Comparison of ENCODE assay signal across 1 cellular context in genomic region chr3:71484452-71484851, GRCh38.
TF ChIP-seq lines count a peak whose summit lies in the region.

No MANE protein-coding gene starts in this region.

TF ChIP-seq in K562, 482 proteins besides CTCF, POLR2A, EP300 and RAD21 (continued from another document):
- TF ChIP-seq, protein P1, sequence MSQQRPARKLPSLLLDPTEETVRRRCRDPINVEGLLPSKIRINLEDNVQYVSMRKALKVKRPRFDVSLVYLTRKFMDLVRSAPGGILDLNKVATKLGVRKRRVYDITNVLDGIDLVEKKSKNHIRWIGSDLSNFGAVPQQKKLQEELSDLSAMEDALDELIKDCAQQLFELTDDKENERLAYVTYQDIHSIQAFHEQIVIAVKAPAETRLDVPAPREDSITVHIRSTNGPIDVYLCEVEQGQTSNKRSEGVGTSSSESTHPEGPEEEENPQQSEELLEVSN (IDR thresholded peaks at IDR 0.05; ENCODE audit: borderline replicate concordance in 1 of 2, extremely low read depth in 1 of 2, insufficient read depth in 1 of 2, insufficient read length in 1 of 2, low read depth in 1 of 2, low read length in 1 of 2, poor library complexity in 1 of 2, severe bottlenecking in 1 of 2), result no peak
- TF ChIP-seq TRIM24 (IDR thresholded peaks at IDR 0.05), result no peak
- no peak for TF ChIP-seq POLR3G (IDR thresholded peaks at IDR 0.05; ENCODE audit: extremely low read depth, insufficient read length, insufficient replicate concordance)
- TF ChIP-seq, protein P2, sequence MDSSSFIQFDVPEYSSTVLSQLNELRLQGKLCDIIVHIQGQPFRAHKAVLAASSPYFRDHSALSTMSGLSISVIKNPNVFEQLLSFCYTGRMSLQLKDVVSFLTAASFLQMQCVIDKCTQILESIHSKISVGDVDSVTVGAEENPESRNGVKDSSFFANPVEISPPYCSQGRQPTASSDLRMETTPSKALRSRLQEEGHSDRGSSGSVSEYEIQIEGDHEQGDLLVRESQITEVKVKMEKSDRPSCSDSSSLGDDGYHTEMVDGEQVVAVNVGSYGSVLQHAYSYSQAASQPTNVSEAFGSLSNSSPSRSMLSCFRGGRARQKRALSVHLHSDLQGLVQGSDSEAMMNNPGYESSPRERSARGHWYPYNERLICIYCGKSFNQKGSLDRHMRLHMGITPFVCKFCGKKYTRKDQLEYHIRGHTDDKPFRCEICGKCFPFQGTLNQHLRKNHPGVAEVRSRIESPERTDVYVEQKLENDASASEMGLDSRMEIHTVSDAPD (CRISPR knock-in tag; IDR thresholded peaks at IDR 0.05), result no peak
- TF ChIP-seq KDM1A (IDR thresholded peaks at IDR 0.05), result 0 out of 4 replicates have a peak, but pooled peaks of 1 of the 2 experiments have one; percentile 13
- TF ChIP-seq C11orf30 (IDR thresholded peaks at IDR 0.05; ENCODE audit: low read depth), result no peak
- TF ChIP-seq ZNF77 (CRISPR knock-in tag; IDR thresholded peaks at IDR 0.05), result no peak
- TF ChIP-seq LCOR (CRISPR knock-in tag; IDR thresholded peaks at IDR 0.05), result no peak
- TF ChIP-seq, protein P3, sequence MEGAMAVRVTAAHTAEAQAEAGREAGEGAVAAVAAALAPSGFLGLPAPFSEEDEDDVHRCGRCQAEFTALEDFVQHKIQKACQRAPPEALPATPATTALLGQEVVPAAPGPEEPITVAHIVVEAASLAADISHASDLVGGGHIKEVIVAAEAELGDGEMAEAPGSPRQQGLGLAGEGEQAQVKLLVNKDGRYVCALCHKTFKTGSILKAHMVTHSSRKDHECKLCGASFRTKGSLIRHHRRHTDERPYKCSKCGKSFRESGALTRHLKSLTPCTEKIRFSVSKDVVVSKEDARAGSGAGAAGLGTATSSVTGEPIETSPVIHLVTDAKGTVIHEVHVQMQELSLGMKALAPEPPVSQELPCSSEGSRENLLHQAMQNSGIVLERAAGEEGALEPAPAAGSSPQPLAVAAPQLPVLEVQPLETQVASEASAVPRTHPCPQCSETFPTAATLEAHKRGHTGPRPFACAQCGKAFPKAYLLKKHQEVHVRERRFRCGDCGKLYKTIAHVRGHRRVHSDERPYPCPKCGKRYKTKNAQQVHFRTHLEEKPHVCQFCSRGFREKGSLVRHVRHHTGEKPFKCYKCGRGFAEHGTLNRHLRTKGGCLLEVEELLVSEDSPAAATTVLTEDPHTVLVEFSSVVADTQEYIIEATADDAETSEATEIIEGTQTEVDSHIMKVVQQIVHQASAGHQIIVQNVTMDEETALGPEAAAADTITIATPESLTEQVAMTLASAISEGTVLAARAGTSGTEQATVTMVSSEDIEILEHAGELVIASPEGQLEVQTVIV (CRISPR knock-in tag; IDR thresholded peaks at IDR 0.05; ENCODE audit: borderline replicate concordance), result no peak
- TF ChIP-seq POLR2H (tag; IDR thresholded peaks at IDR 0.05; ENCODE audit: low read depth), result no peak
- no peak for TF ChIP-seq ILF3 (IDR thresholded peaks at IDR 0.05; ENCODE audit: borderline replicate concordance)
- TF ChIP-seq XRCC4 (IDR thresholded peaks at IDR 0.05; ENCODE audit: extremely low read depth, insufficient read depth, insufficient read length), result no peak
- TF ChIP-seq ZNF75A (CRISPR knock-in tag; IDR thresholded peaks at IDR 0.05), result no peak
- TF ChIP-seq RBM15 (IDR thresholded peaks at IDR 0.05; ENCODE audit: insufficient read depth, low read length), result no peak
- TF ChIP-seq BDP1 (IDR thresholded peaks at IDR 0.05; ENCODE audit: insufficient read depth, insufficient read length), result no peak
- TF ChIP-seq EHMT2 (IDR thresholded peaks at IDR 0.05), result no peak
- no peak for TF ChIP-seq POLR2G (IDR thresholded peaks at IDR 0.05; ENCODE audit: low read depth, low read length)
